In the genomic region with DNA sequence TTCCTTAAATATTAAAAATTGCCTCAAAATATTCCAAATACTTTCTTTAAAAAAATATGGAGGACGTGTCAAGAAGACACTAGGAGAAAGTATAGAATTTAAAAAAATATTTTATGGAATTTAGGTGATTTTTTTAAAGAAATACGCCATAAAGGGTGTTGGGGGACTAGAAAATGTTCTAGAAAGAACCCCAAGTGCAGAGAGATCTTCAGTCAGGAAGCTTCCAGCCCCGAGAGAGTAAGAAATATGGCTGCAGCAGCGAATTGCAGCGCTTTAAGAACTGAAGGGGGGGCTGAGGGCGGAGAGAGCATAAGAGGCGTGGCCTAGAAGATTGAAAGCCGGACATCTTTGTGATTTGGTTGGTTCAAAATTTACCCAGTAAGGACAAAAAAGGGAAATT, we compare ENCODE assay signal across 11 cellular contexts. TPM values are rescaled to one million over a fixed set of nuclear protein-coding genes. Genes with fewer than 3 reads are reported as not detected.
DNase-seq lines count a peak whose midpoint lies in the region; ATAC-seq and TF ChIP-seq lines count a peak whose summit lies in the region.
"Had no signal": no experiment of that assay in that cellular context is flagged by ENCODE, and none has a peak within 500 bp of the region (broad histone marks: within the 10 kb centered on the region; RNA-seq: fewer than 3 reads in every experiment).

A gene (minus strand): TSS at position 248 of the 400 bp plus-strand sequence.

- no peak for TF ChIP-seq CTCF in GM13977 (IDR thresholded peaks at IDR 0.05; ENCODE audit: extremely low read depth, insufficient read depth, missing control alignments)

- in situ Hi-C loops in GM13977 (cut with MboI; ENCODE audit: low pct_unique_long_range_greater_than_20kb, low sequenced_read_pairs, unreplicated experiment) (loop anchor here (25.0 kb wide), 2 partner anchors 285 to 485 kb away; no protein-coding TSS in a partner anchor), endometrial microvascular endothelial cells (cut with HindIII; ENCODE audit: inconsistent ontology term, low pct_unique_long_range_greater_than_20kb, low sequenced_read_pairs) (loop anchor here (25.0 kb wide), 1 partner anchor 160 kb away; no protein-coding TSS in a partner anchor)

- DNase-seq in GM13977 (ENCODE audit: low spot score): peak; percentile 72
- peak; percentile 71 to 77 for DNase-seq in NOMO-1 (lab: John Stamatoyannopoulos, UW; ENCODE audit: unreplicated experiment in 2 of 2)
- DNase-seq in retina: peak; percentile 78
- no peak for DNase-seq in NCI-H226
- no peak for DNase-seq in activated CD4-positive, alpha-beta T cell treated with anti-CD3 and anti-CD28 coated beads, Interleukin-2, amount 50 U/mL, for 4 hours
- no peak for DNase-seq in NCI-H446 treated with DMSO at 0.1 percent for 48 hours (lab: John Stamatoyannopoulos, UW)
- DNase-seq: activated CD4-positive, alpha-beta T cell treated with anti-CD3 and anti-CD28 coated beads, Interleukin-2, amount 50 U/mL, for 48 hours; Kasumi-1; stimulated activated CD4-positive, alpha-beta T cell treated with anti-CD3 and anti-CD28 coated beads, Interleukin-4, amount 100 ng/mL, for 24 hours had no signal

- ATAC-seq in GM18519 (IDR thresholded peaks at IDR 0.05; ENCODE audit: low FRiP score, unreplicated experiment): no peak

RNA-seq across cellular contexts. Expression of the gene that starts here (rescaled TPM):
- 24.3 TPM for total RNA-seq in endometrial microvascular endothelial cells (ENCODE audit: inconsistent ontology term)

Comparison
In these comparisons a context has a peak if more than half of its experiments do, and no peak if none do; other contexts are left out.
1. DNase-seq: peak in GM13977 (single experiment), NOMO-1 (2 of 2) and retina (single experiment); none in NCI-H226 (single experiment), activated CD4-positive, alpha-beta T cell treated with anti-CD3 and anti-CD28 coated beads, Interleukin-2, amount 50 U/mL, for 4 hours (0 of 2) and NCI-H446 treated with DMSO at 0.1 percent for 48 hours (single experiment).